ENCODE assay signal across 8 cellular contexts in genomic region chrX:101550362-101550761, GRCh38. TPM values are rescaled to one million over a fixed set of nuclear protein-coding genes. Genes with fewer than 3 reads are reported as not detected.
DNase-seq lines count a peak whose midpoint lies in the region; ATAC-seq and TF ChIP-seq lines count a peak whose summit lies in the region.

Gene ARMCX1, plus strand, starts transcription at chrX:101550547. Its CDS starts 2,384 bp downstream, at chrX:101552931.

- no peaks in the 10 kb centered on the region for H3K36me3 Mint-ChIP-seq in naive B cell

- H3K27me3 ChIP-seq in foreskin keratinocyte, result no peaks in the 10 kb centered on the region

- peak within 1 kb of the TSS; percentile 76 to 90 (median 82) for H3K4me3 Mint-ChIP-seq in naive B cell

- no peaks in the 10 kb centered on the region for H3K4me1 ChIP-seq in foreskin keratinocyte

- no peak for TF ChIP-seq CTCF in foreskin keratinocyte (conservative IDR thresholded peaks at IDR 0.05)

- H3K27ac ChIP-seq in foreskin keratinocyte, result peak within 1 kb of the TSS; percentile 82

- peak; percentile 95 for ATAC-seq in foreskin keratinocyte
- peak; percentile 42 to 58 for ATAC-seq in naive B cell (ENCODE audit: low read depth in 2 of 2)
- ATAC-seq in GM18858 (IDR thresholded peaks at IDR 0.05; ENCODE audit: unreplicated experiment), result no peak

- H3K9me3 Mint-ChIP-seq in naive B cell, result peaks cover 0 to 6% (median 0%) of the 10 kb centered on the region in 7 donors

- H3K4me1 Mint-ChIP-seq in naive B cell, result peaks cover 7 to 19% (median 15%) of the 10 kb centered on the region in 3 donors

- DNase-seq in ELR (ENCODE audit: low read depth) (peak; percentile 82), NCI-H146 (lab: John Stamatoyannopoulos, UW) (peak; percentile 86), foreskin keratinocyte (peak; percentile 26 to 51), naive B cell (no peak), superior temporal gyrus (ENCODE audit: extremely low spot score) (peak; percentile 69), GM19240 (ENCODE audit: insufficient read length, low spot score) (no peak)
- DNase-seq in activated naive CD4-positive, alpha-beta T cell treated with anti-CD3 and anti-CD28 coated beads, Interleukin-2, amount 50 U/mL, for 16 hours, result peak; percentile 12

- peak within 1 kb of the TSS in 2 of 6 donors; percentile 63 to 73 for H3K27ac Mint-ChIP-seq in naive B cell

- peaks cover 11 to 36% (median 29%) of the 10 kb centered on the region in 3 donors for H3K27me3 Mint-ChIP-seq in naive B cell

RNA-seq across cellular contexts. Expression of gene ARMCX1, which starts in this region (rescaled TPM):
- total RNA-seq in foreskin keratinocyte, result 16.3 and 16.8 TPM in 2 replicates
- 10.2 and 12.1 TPM in 2 replicates for polyA plus RNA-seq in foreskin keratinocyte
- 1 to 10 TPM in 1 of 6 donors, under 1 TPM in 4, not detected in 1; 0.12 to 1.1 (median 0.25) TPM for polyA plus RNA-seq in naive B cell (ENCODE audit: low read depth in 6 of 6)

Comparison
In these comparisons a context has a peak if more than half of its experiments do, and no peak if none do; other contexts are left out.
1. DNase-seq: peak in ELR (single experiment), NCI-H146 (single experiment), activated naive CD4-positive, alpha-beta T cell treated with anti-CD3 and anti-CD28 coated beads, Interleukin-2, amount 50 U/mL, for 16 hours (single experiment), foreskin keratinocyte (2 of 2) and superior temporal gyrus (single experiment); none in naive B cell (single experiment) and GM19240 (single experiment).